Comparison of ENCODE assay signal across 1 cellular context in the genomic region with DNA sequence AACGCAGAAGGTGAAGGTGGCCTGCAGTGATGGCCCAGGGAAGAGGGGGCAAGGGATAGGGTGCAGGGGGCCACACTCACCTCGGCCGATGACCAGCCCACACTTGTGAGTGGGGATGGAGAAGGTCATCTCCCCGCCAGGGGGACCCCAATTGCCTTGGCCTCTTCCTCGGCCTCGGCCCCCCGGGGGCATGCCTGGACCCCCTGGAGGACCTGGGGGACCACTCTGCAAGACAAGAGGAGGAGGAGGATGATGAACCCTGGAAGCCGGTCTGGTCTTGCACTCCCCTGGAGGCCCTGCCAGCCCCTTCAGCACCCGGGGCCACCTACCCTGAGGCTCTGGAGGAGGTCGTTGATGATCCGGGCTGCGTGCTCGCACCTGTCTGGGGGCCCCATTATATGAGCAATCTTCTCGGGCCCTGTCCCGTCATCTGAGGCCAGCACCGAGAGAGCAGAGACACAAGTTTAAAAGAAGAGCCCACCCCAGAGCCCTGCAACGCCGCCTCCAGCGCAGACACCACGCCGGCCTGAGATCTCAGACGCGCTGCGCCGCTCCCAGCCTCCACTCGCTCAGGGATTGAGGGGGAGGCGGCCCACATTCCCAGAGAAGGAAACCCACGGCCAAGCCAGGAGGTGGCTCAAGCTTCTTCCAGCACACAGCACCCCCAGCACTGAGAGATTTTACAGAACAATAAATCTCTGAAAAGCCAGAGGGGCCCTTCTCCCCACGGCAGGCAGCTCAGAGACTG.
TF ChIP-seq lines count a peak whose summit lies in the region.

No MANE protein-coding gene starts in this region.

TF ChIP-seq in GM12878, 131 proteins besides CTCF, POLR2A, EP300 and RAD21:
- TF ChIP-seq, protein P1, sequence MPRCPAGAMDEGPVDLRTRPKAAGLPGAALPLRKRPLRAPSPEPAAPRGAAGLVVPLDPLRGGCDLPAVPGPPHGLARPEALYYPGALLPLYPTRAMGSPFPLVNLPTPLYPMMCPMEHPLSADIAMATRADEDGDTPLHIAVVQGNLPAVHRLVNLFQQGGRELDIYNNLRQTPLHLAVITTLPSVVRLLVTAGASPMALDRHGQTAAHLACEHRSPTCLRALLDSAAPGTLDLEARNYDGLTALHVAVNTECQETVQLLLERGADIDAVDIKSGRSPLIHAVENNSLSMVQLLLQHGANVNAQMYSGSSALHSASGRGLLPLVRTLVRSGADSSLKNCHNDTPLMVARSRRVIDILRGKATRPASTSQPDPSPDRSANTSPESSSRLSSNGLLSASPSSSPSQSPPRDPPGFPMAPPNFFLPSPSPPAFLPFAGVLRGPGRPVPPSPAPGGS (IDR thresholded peaks at IDR 0.05; ENCODE audit: borderline replicate concordance, insufficient read depth, low read depth, low read length, poor library complexity, severe bottlenecking): no peak
- TF ChIP-seq CHD1 (IDR thresholded peaks at IDR 0.05; ENCODE audit: low read depth, low read length) (no peak), KAT2A (conservative IDR thresholded peaks at IDR 0.05; ENCODE audit: control insufficient read depth, low read depth, low read length) (no peak)
TF ChIP-seq in GM12878: peak in this region for 0.
